Comparison of ENCODE assay signal across 8 cellular contexts in the genomic region with DNA sequence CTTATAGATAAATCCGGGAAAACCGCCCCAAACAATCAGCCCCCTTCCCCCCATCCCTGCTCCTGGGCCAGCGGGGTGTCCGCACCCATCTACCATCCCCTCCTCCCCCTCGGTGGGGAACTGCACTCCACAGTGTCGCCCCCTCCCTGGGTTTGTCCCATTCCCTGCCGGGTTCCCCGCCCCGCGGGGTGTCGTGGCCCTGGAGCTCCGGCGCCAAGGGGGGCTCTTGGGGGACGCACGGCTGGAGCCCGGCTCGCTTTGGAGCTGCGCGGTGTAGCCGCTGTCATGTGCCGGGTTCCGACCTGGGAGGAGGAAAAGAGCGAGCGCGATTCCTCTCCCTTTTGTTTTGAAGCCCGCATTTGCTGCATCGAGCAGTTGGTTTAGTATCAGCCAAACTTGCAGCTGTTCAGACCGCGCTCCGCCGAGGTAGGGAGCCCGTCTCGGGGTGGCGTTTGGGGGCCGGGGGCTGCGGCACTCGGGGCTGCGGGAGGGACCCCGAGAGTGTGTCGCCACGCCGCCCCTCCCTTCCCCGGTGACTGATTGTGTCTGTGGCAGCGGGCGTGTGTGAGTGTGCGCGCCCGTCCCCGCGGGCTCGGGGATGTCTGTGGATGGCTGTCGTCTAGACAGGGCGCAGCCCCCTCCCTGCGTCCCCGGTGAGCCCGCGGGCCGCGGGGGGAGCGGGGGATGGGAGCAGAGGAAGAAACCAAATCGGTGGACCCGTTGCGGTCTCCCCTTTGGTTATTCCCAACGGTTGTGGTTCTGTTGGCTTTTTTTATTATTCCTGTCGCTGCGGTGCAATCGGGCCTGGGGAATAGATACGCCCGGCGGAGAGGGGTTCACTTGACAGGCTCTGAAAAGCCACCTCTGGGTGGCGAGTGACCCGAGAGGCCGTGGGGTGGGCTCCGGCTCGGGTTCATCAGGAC. TPM values are rescaled to one million over a fixed set of nuclear protein-coding genes. Genes with fewer than 3 reads are reported as not detected.
A peak's percentile ranks its signal among the peaks of the same experiment; 100 is the strongest.
DNase-seq lines count a peak whose midpoint lies in the region; ATAC-seq and TF ChIP-seq lines count a peak whose summit lies in the region.

No MANE protein-coding gene starts in this region.

- H3K9me2 ChIP-seq in HCT116 (ENCODE audit: insufficient read depth), result no peaks in the 10 kb centered on the region

- intact Hi-C loops in HCT116 (cut with micrococcal nuclease) (loop anchor here (10.0 kb wide), 1 partner anchor 125 kb away; no protein-coding TSS in a partner anchor), Right ventricle myocardium inferior (cut with DNase I) (loop anchor here (2.0 kb wide), 2 partner anchors 51 to 125 kb away; no protein-coding TSS in a partner anchor)

- peak overlapping the region; percentile 97 for H3K4me2 ChIP-seq in HCT116 (ENCODE audit: low read length)

- H3K27me3 ChIP-seq in HCT116 (ENCODE audit: insufficient read depth, low read length) (no peaks in the 10 kb centered on the region), adipocyte (replicated peaks; ENCODE audit: control insufficient read depth, insufficient read depth, low read length) (no peaks in the 10 kb centered on the region)

- H3K9ac ChIP-seq in HCT116 (ENCODE audit: low read length) (peak overlapping the region; percentile 76), adipocyte (ENCODE audit: low read length) (peak overlapping the region; percentile 96)

- H3K4me1 ChIP-seq in HCT116 (ENCODE audit: control insufficient read depth in 1 of 2, insufficient read depth in 2 of 2, low read length in 2 of 2) (peaks cover 27 to 40% of the 10 kb centered on the region in 2 experiments), adipocyte (ENCODE audit: control insufficient read depth, insufficient read depth, low read length) (peaks cover 32% of the 10 kb centered on the region)

- peak; percentile 19 for ATAC-seq in HCT116
- peak; percentile 20 for ATAC-seq in Right ventricle myocardium inferior

- H3K36me3 ChIP-seq in HCT116 (ENCODE audit: control insufficient read depth in 1 of 2, insufficient read depth in 2 of 2, low read length in 2 of 2) (no peaks in the 10 kb centered on the region), adipocyte (ENCODE audit: control insufficient read depth, insufficient read depth, low read length, severe bottlenecking) (no peaks in the 10 kb centered on the region)

- BruUV-seq in HCT116 (replicated peaks; lab: Mats Ljungman, UMichigan), result TSS peak; percentile 33

- RAD21 ChIA-PET in HCT116 (lab: Charles Lee; ENCODE audit: low non-redundant PET in 1 of 2, low total read pairs in 2 of 2, uncharacterized antibody in 2 of 2, unreplicated experiment in 2 of 2), result no interaction called here

- H3K9me3 ChIP-seq in HCT116 (ENCODE audit: control insufficient read depth in 1 of 2, insufficient read depth in 1 of 2, low read depth in 1 of 2, low read length in 2 of 2), result no peaks in the 10 kb centered on the region
- no peaks in the 10 kb centered on the region for H3K9me3 ChIP-seq in adipocyte (ENCODE audit: control insufficient read depth, low read length)

- POLR2A ChIA-PET in HCT116 (lab: Charles Lee), result no interaction called here

- TF ChIP-seq CTCF in AG10803 (conservative IDR thresholded peaks at IDR 0.05; ENCODE audit: low read length) (no peak), HCT116 (IDR thresholded peaks at IDR 0.05 in 2 of 3, conservative IDR thresholded peaks at IDR 0.05 in 1 of 3; ENCODE audit: borderline replicate concordance in 1 of 3, insufficient read depth in 1 of 3, low read depth in 2 of 3, low read length in 2 of 3) (no peak)

- H3K27ac ChIP-seq in HCT116 (ENCODE audit: low read depth, low read length), result peak overlapping the region; percentile 37; the same call in 1 of the 2 replicates

- DNase-seq in AG10803 (ENCODE audit: low read depth) (peak; percentile 45), HCT116 (ENCODE audit: low read depth, low spot score) (no peak), RPMI8226 (peak; percentile 68), adipocyte (ENCODE audit: low read depth) (peak; percentile 76), Right ventricle myocardium inferior (ENCODE audit: missing footprints) (peak; percentile 83), occipital lobe (lab: John Stamatoyannopoulos, UW) (peak; percentile 55), NCI-H774 (lab: John Stamatoyannopoulos, UW) (no peak), 8988T (no peak)

- no peak for TF ChIP-seq POLR2A in HCT116 (IDR thresholded peaks at IDR 0.05; ENCODE audit: borderline replicate concordance, extremely low read depth, insufficient read depth, insufficient read length)

- no peak overlapping the region for H2AFZ ChIP-seq in HCT116 (ENCODE audit: low read depth, low read length, poor library complexity, severe bottlenecking)

- H3K79me2 ChIP-seq in HCT116 (ENCODE audit: insufficient read depth, low read length), result peaks cover 5% of the 10 kb centered on the region; the same call in 1 of the 2 replicates

- H3K4me3 ChIP-seq in AG10803 (ENCODE audit: low read length) (peak overlapping the region; percentile 97), HCT116 (replicated peaks in 1 of 2; ENCODE audit: low read depth in 1 of 2, low read length in 2 of 2) (peak overlapping the region; percentile 75 to 87), adipocyte (ENCODE audit: low read length) (peak overlapping the region; percentile 93)

- TF ChIP-seq RAD21 in HCT116 (IDR thresholded peaks at IDR 0.05; ENCODE audit: low read depth), result no peak

- no peaks in the 10 kb centered on the region for H4K20me1 ChIP-seq in HCT116 (ENCODE audit: insufficient read depth)

- CTCF ChIA-PET in HCT116 (lab: Charles Lee), result no interaction called here

TF ChIP-seq in HCT116, 20 proteins besides CTCF, POLR2A, EP300 and RAD21:
- TF ChIP-seq, protein P1, sequence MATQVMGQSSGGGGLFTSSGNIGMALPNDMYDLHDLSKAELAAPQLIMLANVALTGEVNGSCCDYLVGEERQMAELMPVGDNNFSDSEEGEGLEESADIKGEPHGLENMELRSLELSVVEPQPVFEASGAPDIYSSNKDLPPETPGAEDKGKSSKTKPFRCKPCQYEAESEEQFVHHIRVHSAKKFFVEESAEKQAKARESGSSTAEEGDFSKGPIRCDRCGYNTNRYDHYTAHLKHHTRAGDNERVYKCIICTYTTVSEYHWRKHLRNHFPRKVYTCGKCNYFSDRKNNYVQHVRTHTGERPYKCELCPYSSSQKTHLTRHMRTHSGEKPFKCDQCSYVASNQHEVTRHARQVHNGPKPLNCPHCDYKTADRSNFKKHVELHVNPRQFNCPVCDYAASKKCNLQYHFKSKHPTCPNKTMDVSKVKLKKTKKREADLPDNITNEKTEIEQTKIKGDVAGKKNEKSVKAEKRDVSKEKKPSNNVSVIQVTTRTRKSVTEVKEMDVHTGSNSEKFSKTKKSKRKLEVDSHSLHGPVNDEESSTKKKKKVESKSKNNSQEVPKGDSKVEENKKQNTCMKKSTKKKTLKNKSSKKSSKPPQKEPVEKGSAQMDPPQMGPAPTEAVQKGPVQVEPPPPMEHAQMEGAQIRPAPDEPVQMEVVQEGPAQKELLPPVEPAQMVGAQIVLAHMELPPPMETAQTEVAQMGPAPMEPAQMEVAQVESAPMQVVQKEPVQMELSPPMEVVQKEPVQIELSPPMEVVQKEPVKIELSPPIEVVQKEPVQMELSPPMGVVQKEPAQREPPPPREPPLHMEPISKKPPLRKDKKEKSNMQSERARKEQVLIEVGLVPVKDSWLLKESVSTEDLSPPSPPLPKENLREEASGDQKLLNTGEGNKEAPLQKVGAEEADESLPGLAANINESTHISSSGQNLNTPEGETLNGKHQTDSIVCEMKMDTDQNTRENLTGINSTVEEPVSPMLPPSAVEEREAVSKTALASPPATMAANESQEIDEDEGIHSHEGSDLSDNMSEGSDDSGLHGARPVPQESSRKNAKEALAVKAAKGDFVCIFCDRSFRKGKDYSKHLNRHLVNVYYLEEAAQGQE (IDR thresholded peaks at IDR 0.05; ENCODE audit: low read depth), result no peak
- no peak for TF ChIP-seq EZH2phosphoT487 (IDR thresholded peaks at IDR 0.05; ENCODE audit: borderline replicate concordance)
- TF ChIP-seq YY1 (IDR thresholded peaks at IDR 0.05; ENCODE audit: extremely low read depth, insufficient replicate concordance, low read depth, low read length), result no peak
- TF ChIP-seq ZNF274 (IDR thresholded peaks at IDR 0.05; ENCODE audit: low read depth, low read length), result no peak
- TF ChIP-seq, protein P2, sequence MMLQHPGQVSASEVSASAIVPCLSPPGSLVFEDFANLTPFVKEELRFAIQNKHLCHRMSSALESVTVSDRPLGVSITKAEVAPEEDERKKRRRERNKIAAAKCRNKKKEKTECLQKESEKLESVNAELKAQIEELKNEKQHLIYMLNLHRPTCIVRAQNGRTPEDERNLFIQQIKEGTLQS (IDR thresholded peaks at IDR 0.05), result no peak
- no peak for TF ChIP-seq EZH2 (IDR thresholded peaks at IDR 0.05)
- no peak for TF ChIP-seq POLR2AphosphoS5 (IDR thresholded peaks at IDR 0.05; ENCODE audit: low read depth, low read length)
- TF ChIP-seq JUND (IDR thresholded peaks at IDR 0.05), result no peak
- no peak for TF ChIP-seq CBX3 (IDR thresholded peaks at IDR 0.05; ENCODE audit: low read depth)
- TF ChIP-seq SRF (IDR thresholded peaks at IDR 0.05; ENCODE audit: low read depth), result no peak
- no peak for TF ChIP-seq SIN3A (IDR thresholded peaks at IDR 0.05; ENCODE audit: low read depth)
- no peak for TF ChIP-seq EGR1 (IDR thresholded peaks at IDR 0.05; ENCODE audit: low read depth)

RNA-seq across cellular contexts. Expression of a gene that starts 0.8 kb away (rescaled TPM):
- total RNA-seq in HCT116 (2021; ENCODE audit: unreplicated experiment), result 19.7 TPM
- polyA plus RNA-seq in HCT116 (2012), result 13.8 and 14.6 TPM in 2 replicates
- total RNA-seq in Right ventricle myocardium inferior, result 74.0 TPM
- 55.1 TPM for total RNA-seq in occipital lobe

Comparison
In these comparisons a context has a peak if more than half of its experiments do, and no peak if none do; other contexts are left out.
1. DNase-seq: peak in AG10803 (single experiment), RPMI8226 (single experiment), adipocyte (single experiment), Right ventricle myocardium inferior (single experiment) and occipital lobe (single experiment); none in HCT116 (single experiment), NCI-H774 (single experiment) and 8988T (single experiment).
2. Peak in every context shown above with its lines, with median percentiles within 50 percentile points of each other: H3K4me3 ChIP-seq.